In the genomic region with DNA sequence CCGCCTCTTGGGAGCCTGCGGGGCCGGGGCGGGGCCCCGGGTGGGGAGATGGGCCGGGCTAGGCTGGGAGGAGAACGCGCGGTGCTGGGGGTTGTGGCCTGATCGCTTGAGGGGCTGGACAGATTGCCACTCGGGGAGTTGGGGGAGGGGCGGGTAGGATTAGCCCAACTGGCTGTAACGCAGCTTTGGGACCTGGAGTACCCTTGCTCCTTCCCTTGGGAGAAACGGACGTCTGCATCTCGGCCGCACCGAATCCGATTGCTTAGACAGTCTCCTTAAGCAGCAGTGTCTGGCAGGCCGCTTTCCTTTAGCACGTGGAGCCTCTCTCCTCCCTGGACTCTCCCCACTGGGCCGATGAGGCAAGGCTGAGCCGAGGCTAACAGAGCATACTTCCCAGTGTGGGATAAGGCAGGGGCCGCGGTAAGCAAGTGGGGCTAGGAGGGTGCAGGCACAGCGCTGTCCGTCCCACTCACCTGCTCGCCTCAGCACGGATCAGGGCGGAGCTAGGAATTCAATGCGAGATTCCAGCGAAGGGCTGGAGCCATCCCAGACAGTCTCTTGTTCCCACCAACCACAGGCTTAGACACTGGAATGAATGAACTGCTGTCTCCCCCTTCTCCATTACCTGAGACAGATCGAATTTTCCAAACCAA, we compare ENCODE assay signal across 8 cellular contexts. TPM values are rescaled to one million over a fixed set of nuclear protein-coding genes. Genes with fewer than 3 reads are reported as not detected.
DNase-seq lines count a peak whose midpoint lies in the region; ATAC-seq, FAIRE-seq and TF ChIP-seq lines count a peak whose summit lies in the region.

No MANE protein-coding gene starts in this region.

- no peak for FAIRE-seq in GM18507 (lab: Jason Lieb, UNC)

- no peak for TF ChIP-seq EP300 in transverse colon (IDR thresholded peaks at IDR 0.05; ENCODE audit: low read depth)

- no peak for TF ChIP-seq POLR2A in transverse colon (IDR thresholded peaks at IDR 0.05)

- DNase-seq in GM18507 (ENCODE audit: extremely low spot score, insufficient read length, low read depth) (peak; percentile 25), NT2/D1 (ENCODE audit: low read depth, low spot score) (peak; percentile 51), dorsolateral prefrontal cortex (peak in 5 of 10 donors; percentile 37 to 67 (median 55)), transverse colon (no peak), inferior parietal cortex (ENCODE audit: extremely low spot score) (no peak), GF-D8 (lab: John Stamatoyannopoulos, UW) (no peak)

- peaks cover 11% of the 10 kb centered on the region for H3K4me1 ChIP-seq in NT2/D1 (ENCODE audit: insufficient read depth, insufficient read length)
- peaks cover 31% of the 10 kb centered on the region for H3K4me1 ChIP-seq in mesodermal cell (ENCODE audit: control insufficient read depth, insufficient read depth, low read length, poor library complexity, severe bottlenecking)
- H3K4me1 ChIP-seq in transverse colon: peaks cover 10 to 36% (median 27%) of the 10 kb centered on the region in 4 donors

- H3K27me3 ChIP-seq in NT2/D1 (ENCODE audit: insufficient read depth, insufficient read length) (no peaks in the 10 kb centered on the region), dorsolateral prefrontal cortex (no peaks in the 10 kb centered on the region), transverse colon (no peaks in the 10 kb centered on the region)

- peak; percentile 15 for ATAC-seq in HG03103 (IDR thresholded peaks at IDR 0.05; ENCODE audit: low read depth, unreplicated experiment)

- H3K4me3 ChIP-seq in NT2/D1 (ENCODE audit: insufficient read length, low read depth) (peak overlapping the region; percentile 91), dorsolateral prefrontal cortex (peak overlapping the region; percentile 74 to 99 (median 94)), mesodermal cell (ENCODE audit: extremely low read depth, insufficient read depth, low read length, poor library complexity, severe bottlenecking) (peak overlapping the region; percentile 100), transverse colon (peak overlapping the region; percentile 47 to 92 (median 78))

- peak overlapping the region; percentile 91 for H3K9ac ChIP-seq in NT2/D1 (ENCODE audit: insufficient read length, low read depth)

- intact Hi-C loops in dorsolateral prefrontal cortex (cut with DNase I): loop anchor here (2.0 to 5.0 kb wide), 2 partner anchors 54 to 57 kb away; partner anchors contain the start of gene KLHL11 (in 1 of the 2)
- intact Hi-C loops in transverse colon (cut with DNase I; ENCODE audit: low total_unique reads): no loop called here

- H3K36me3 ChIP-seq in NT2/D1 (ENCODE audit: insufficient read depth, insufficient read length, low read length): peaks cover 34% of the 10 kb centered on the region
- peaks cover 28% of the 10 kb centered on the region for H3K36me3 ChIP-seq in mesodermal cell (ENCODE audit: control insufficient read depth, insufficient read depth, low read length)
- H3K36me3 ChIP-seq in transverse colon: no peaks in the 10 kb centered on the region

- peak overlapping the region in 58 of 59 donors; percentile 21 to 91 (median 82) for H3K27ac ChIP-seq in dorsolateral prefrontal cortex
- H3K27ac ChIP-seq in mesodermal cell (ENCODE audit: low read depth, low read length, severe bottlenecking): peak overlapping the region; percentile 84
- H3K27ac ChIP-seq in transverse colon: peak overlapping the region; percentile 85 to 96 (median 93)

- TF ChIP-seq CTCF in dorsolateral prefrontal cortex (IDR thresholded peaks at IDR 0.05 in 54 of 56, conservative IDR thresholded peaks at IDR 0.05 in 2 of 56; ENCODE audit: low read depth in 1 of 56, partially characterized antibody in 56 of 56): peak in 7 of 56 donors; percentile 2 to 27 (median 8)
- TF ChIP-seq CTCF in transverse colon (IDR thresholded peaks at IDR 0.05): no peak

- WGBS in mesodermal cell (ENCODE audit: insufficient coverage in 2 of 2), 2 experiments: 0 to 1% methylated on average over 10 to 30 of the region's 33 CpGs
- WGBS in transverse colon (ENCODE audit: low coverage in 1 of 2), 2 donors: 9% methylated on average over 21 of the region's 33 CpGs; no CpG with 5 or more reads in 1 of the 2 donors

- H3K9me3 ChIP-seq in NT2/D1 (ENCODE audit: insufficient read depth, low read length): no peaks in the 10 kb centered on the region
- no peaks in the 10 kb centered on the region for H3K9me3 ChIP-seq in mesodermal cell (ENCODE audit: control insufficient read depth, low read length)
- no peaks in the 10 kb centered on the region for H3K9me3 ChIP-seq in transverse colon

- in situ Hi-C loops in transverse colon (cut with MboI; ENCODE audit: low pct_ligation_motif_present in 1 of 4, low pct_unique_long_range_greater_than_20kb in 1 of 4, low sequenced_read_pairs in 3 of 4): no loop called here

RNA-seq across cellular contexts. Expression of gene ACLY, which starts 0.5 kb away (rescaled TPM):
- total RNA-seq in dorsolateral prefrontal cortex: 100 to 1,000 TPM in 13 of 120 experiments, 10 to 100 TPM in 107; 51.8 to 126 (median 85.4) TPM
- 278 TPM for polyA plus RNA-seq in mesodermal cell (2013, experiment 1 of 2)
- 242 TPM for polyA plus RNA-seq in mesodermal cell (2013, experiment 2 of 2)
- 10 to 100 TPM; 39.2 to 69.2 (median 51.9) TPM for total RNA-seq in transverse colon

RNA-seq across cellular contexts. Expression of gene ODAD4, which starts 11.1 kb away (rescaled TPM):
- total RNA-seq in dorsolateral prefrontal cortex (10 to 100 TPM in 1 of 120 experiments, 1 to 10 TPM in 119; 1.9 to 10.7 (median 5.1) TPM), transverse colon (under 1 TPM in 2 of 4 donors, not detected in 2; 0.32 to 0.55 TPM)
- polyA plus RNA-seq in mesodermal cell (2013, experiment 1 of 2): 2.9 TPM
- polyA plus RNA-seq in mesodermal cell (2013, experiment 2 of 2): 2.3 TPM

RNA-seq across cellular contexts. Expression of gene CNP, which starts 47.3 kb away (rescaled TPM):
- total RNA-seq in dorsolateral prefrontal cortex (1,000 to 10,000 TPM in 25 of 120 experiments, 100 to 1,000 TPM in 95; 166 to 3,303 (median 637) TPM), transverse colon (100 to 1,000 TPM in 1 of 4 donors, 10 to 100 TPM in 3; 32.6 to 133 (median 54.2) TPM)
- 57.5 TPM for polyA plus RNA-seq in mesodermal cell (2013, experiment 1 of 2)
- polyA plus RNA-seq in mesodermal cell (2013, experiment 2 of 2): 48.9 TPM

RNA-seq across cellular contexts. Expression of gene KLHL11, which starts 54.1 kb away (rescaled TPM):
- total RNA-seq in dorsolateral prefrontal cortex (10 to 100 TPM; 16.7 to 56.5 (median 42.7) TPM), transverse colon (10 to 100 TPM in 3 of 4 donors, 1 to 10 TPM in 1; 5.4 to 19.5 (median 15.9) TPM)
- 4.6 TPM for polyA plus RNA-seq in mesodermal cell (2013, experiment 1 of 2)
- polyA plus RNA-seq in mesodermal cell (2013, experiment 2 of 2): 4.8 TPM

Comparison
In these comparisons a context has a peak if more than half of its experiments do, and no peak if none do; other contexts are left out.
1. DNase-seq: peak in GM18507 (single experiment) and NT2/D1 (single experiment); none in transverse colon (single experiment), inferior parietal cortex (single experiment) and GF-D8 (single experiment).
2. Peak in every context shown above with its lines, with median percentiles within 50 percentile points of each other: H3K4me3 ChIP-seq and H3K27ac ChIP-seq.